Comparison of ENCODE assay signal across 9 cellular contexts in genomic region chr7:68176974-68177373, GRCh38.
DNase-seq lines count a peak whose midpoint lies in the region.
"Had no signal": no experiment of that assay in that cellular context is flagged by ENCODE, and none has a peak within 500 bp of the region (broad histone marks: within the 10 kb centered on the region; RNA-seq: fewer than 3 reads in every experiment).

No MANE protein-coding gene starts in this region.

- no peaks in the 10 kb centered on the region for H3K36me3 Mint-ChIP-seq in activated T-cell treated with anti-CD3 and anti-CD28 coated beads, Interleukin-2, amount 50 U/mL, for 24 hours (ENCODE audit: low read depth)
- H3K36me3 Mint-ChIP-seq in activated CD4-positive, alpha-beta memory T cell treated with anti-CD3 and anti-CD28 coated beads for 36 hours = no peaks in the 10 kb centered on the region
- H3K36me3 Mint-ChIP-seq: activated naive CD4-positive, alpha-beta T cell treated with anti-CD3 and anti-CD28 coated beads, Interleukin-2, amount 50 U/mL, for 72 hours had no signal

- H3K27ac Mint-ChIP-seq in activated T-cell treated with anti-CD3 and anti-CD28 coated beads, Interleukin-2, amount 50 U/mL, for 24 hours = no peak overlapping the region
- no peak overlapping the region for H3K27ac Mint-ChIP-seq in activated CD4-positive, alpha-beta memory T cell treated with anti-CD3 and anti-CD28 coated beads for 36 hours
- H3K27ac Mint-ChIP-seq: activated naive CD4-positive, alpha-beta T cell treated with anti-CD3 and anti-CD28 coated beads, Interleukin-2, amount 50 U/mL, for 72 hours had no signal

- no peak overlapping the region for H3K4me3 Mint-ChIP-seq in activated T-cell treated with anti-CD3 and anti-CD28 coated beads, Interleukin-2, amount 50 U/mL, for 24 hours
- no peak overlapping the region for H3K4me3 Mint-ChIP-seq in activated CD4-positive, alpha-beta memory T cell treated with anti-CD3 and anti-CD28 coated beads for 36 hours

- peaks cover 9% of the 10 kb centered on the region for H3K9me3 Mint-ChIP-seq in activated T-cell treated with anti-CD3 and anti-CD28 coated beads, Interleukin-2, amount 50 U/mL, for 24 hours
- peaks cover 12% of the 10 kb centered on the region for H3K9me3 Mint-ChIP-seq in activated CD4-positive, alpha-beta memory T cell treated with anti-CD3 and anti-CD28 coated beads for 36 hours

- intact Hi-C loops in activated CD4-positive, alpha-beta memory T cell treated with anti-CD3 and anti-CD28 coated beads for 36 hours (cut with micrococcal nuclease) = no loop called here
- intact Hi-C loops in posterior vena cava (cut with DNase I) = no loop called here

- POLR2A ChIA-PET in activated CD4-positive, alpha-beta memory T cell treated with anti-CD3 and anti-CD28 coated beads for 36 hours (lab: Charles Lee) = no interaction called here

- H3K4me1 Mint-ChIP-seq in activated T-cell treated with anti-CD3 and anti-CD28 coated beads, Interleukin-2, amount 50 U/mL, for 24 hours (ENCODE audit: low read depth) = no peaks in the 10 kb centered on the region
- no peaks in the 10 kb centered on the region for H3K4me1 Mint-ChIP-seq in activated CD4-positive, alpha-beta memory T cell treated with anti-CD3 and anti-CD28 coated beads for 36 hours (ENCODE audit: low read depth)

- peak; percentile 18 to 19 for DNase-seq in activated T-cell treated with anti-CD3 and anti-CD28 coated beads, Interleukin-2, amount 50 U/mL, for 48 hours
- DNase-seq in activated T-cell treated with anti-CD3 and anti-CD28 coated beads, Interleukin-2, amount 50 U/mL, for 24 hours = no peak
- DNase-seq in NCI-H1694 treated with DMSO at 0.1 percent for 48 hours (lab: John Stamatoyannopoulos, UW) (peak; percentile 89), SKM-1 (lab: John Stamatoyannopoulos, UW; ENCODE audit: unreplicated experiment) (peak; percentile 4), foreskin melanocyte (peak; percentile 58), pons (ENCODE audit: low spot score) (peak; percentile 80), posterior vena cava (ENCODE audit: low spot score) (no peak)
- DNase-seq in activated CD4-positive, alpha-beta memory T cell treated with anti-CD3 and anti-CD28 coated beads for 36 hours = no peak

- H3K27me3 Mint-ChIP-seq in activated T-cell treated with anti-CD3 and anti-CD28 coated beads, Interleukin-2, amount 50 U/mL, for 24 hours = no peaks in the 10 kb centered on the region
- H3K27me3 Mint-ChIP-seq in activated CD4-positive, alpha-beta memory T cell treated with anti-CD3 and anti-CD28 coated beads for 36 hours = no peaks in the 10 kb centered on the region

- CTCF ChIA-PET in activated CD4-positive, alpha-beta memory T cell treated with anti-CD3 and anti-CD28 coated beads for 36 hours (lab: Charles Lee) = no interaction called here

Comparison
In these comparisons a context has a peak if more than half of its experiments do, and no peak if none do; other contexts are left out.
1. DNase-seq: peak in activated T-cell treated with anti-CD3 and anti-CD28 coated beads, Interleukin-2, amount 50 U/mL, for 48 hours (2 of 2), NCI-H1694 treated with DMSO at 0.1 percent for 48 hours (single experiment), SKM-1 (single experiment), foreskin melanocyte (single experiment) and pons (single experiment); none in activated T-cell treated with anti-CD3 and anti-CD28 coated beads, Interleukin-2, amount 50 U/mL, for 24 hours (single experiment), activated CD4-positive, alpha-beta memory T cell treated with anti-CD3 and anti-CD28 coated beads for 36 hours (single experiment) and posterior vena cava (single experiment).